8 cellular contexts compared by ENCODE assay signal in the genomic region with DNA sequence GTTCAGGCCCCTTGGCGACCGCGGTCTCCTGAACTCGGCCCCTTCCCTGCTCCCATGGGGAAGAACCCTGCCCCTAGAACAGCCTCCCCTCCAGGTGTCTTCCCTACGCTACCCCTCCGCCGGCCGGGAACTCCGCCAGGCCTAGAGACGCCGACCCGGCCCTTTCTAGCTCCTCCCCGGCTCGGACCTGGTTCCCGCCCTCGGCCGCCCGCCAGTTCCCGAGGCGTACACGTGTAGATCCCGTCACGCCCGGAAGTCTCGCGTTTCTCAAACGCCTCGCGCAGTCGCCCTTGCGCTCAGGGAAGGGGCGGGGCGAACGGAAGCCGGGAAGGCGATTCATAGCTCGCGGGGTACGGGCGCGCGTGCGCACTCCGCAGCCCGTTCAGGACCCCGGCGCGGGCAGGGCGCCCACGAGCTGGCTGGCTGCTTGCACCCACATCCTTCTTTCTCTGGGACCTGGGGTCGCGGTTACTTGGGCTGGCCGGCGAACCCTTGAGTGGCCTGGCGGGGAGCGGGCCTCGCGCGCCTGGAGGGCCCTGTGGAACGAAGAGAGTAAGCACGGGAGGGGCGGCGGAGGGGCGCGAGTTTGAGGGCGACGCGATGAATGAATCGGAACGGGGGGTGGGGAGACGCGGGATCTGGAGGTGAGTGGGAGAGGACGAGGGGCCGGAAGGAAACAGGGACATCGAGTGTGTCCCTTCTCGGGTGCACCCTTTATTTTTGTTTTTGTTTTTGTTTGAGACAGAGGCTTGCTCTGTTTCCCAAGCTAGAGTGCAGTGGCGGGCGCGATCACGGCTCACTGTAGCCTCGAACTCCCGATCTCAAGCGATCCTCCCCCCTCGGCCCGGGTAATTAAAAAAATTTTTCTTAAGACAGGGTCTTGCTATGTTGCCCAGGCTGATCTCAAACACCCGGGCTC. TPM values are rescaled to one million over a fixed set of nuclear protein-coding genes. Genes with fewer than 3 reads are reported as not detected.
DNase-seq lines count a peak whose midpoint lies in the region; ATAC-seq, FAIRE-seq and TF ChIP-seq lines count a peak whose summit lies in the region.

A gene (plus strand): TSS at position 369 of the 919 bp plus-strand sequence. CDS start 710 bp downstream, outside the sequence.

- CTCF ChIA-PET in Calu3 (lab: Charles Lee): interaction anchor here (0.5 to 1.8 kb wide), 22 partner anchors 9 to 487 kb away, joined by 3 to 25 read pairs (median 4); a partner anchor contains a TSS

- no peaks in the 10 kb centered on the region for H3K9me2 ChIP-seq in OCI-LY1 (ENCODE audit: low read depth, low read length)

- peak; percentile 79 for ATAC-seq in GM21447 (IDR thresholded peaks at IDR 0.05; ENCODE audit: unreplicated experiment)

- H3K9me3 Mint-ChIP-seq in Calu3 (ENCODE audit: low read depth, unreplicated experiment) (no peaks in the 10 kb centered on the region), mesothelial cell of epicardium (no peaks in the 10 kb centered on the region)

- FAIRE-seq in endometrium (lab: Jason Lieb, UNC): peak; percentile 87

- peaks cover 8% of the 10 kb centered on the region; the same call in 1 of the 2 replicates for H3K79me2 ChIP-seq in OCI-LY1 (ENCODE audit: insufficient read depth, low read length)

- under 1% methylated on average over 86 of the region's 86 CpGs for WGBS in HUES64

- H3K36me3 ChIP-seq in HUES64 (ENCODE audit: insufficient read depth, low read length) (peaks cover 18% of the 10 kb centered on the region), OCI-LY1 (ENCODE audit: insufficient read depth, low read length) (peaks cover 23% of the 10 kb centered on the region)

- no peaks in the 10 kb centered on the region for H3F3A ChIP-seq in OCI-LY1 (ENCODE audit: insufficient read depth, low read length)

- H3K27ac Mint-ChIP-seq in Calu3 (ENCODE audit: unreplicated experiment) (peak within 1 kb of the TSS; percentile 80), mesothelial cell of epicardium (peak within 1 kb of the TSS; percentile 96)

- H3K27me3 ChIP-seq in HUES64 (ENCODE audit: insufficient read depth, low read length) (no peaks in the 10 kb centered on the region), OCI-LY1 (ENCODE audit: insufficient read depth, low read length) (no peaks in the 10 kb centered on the region)

- H3K4me2 ChIP-seq in OCI-LY1 (ENCODE audit: low read length): peak within 1 kb of the TSS; percentile 77

- DNase-seq in Calu3 (peak; percentile 96), mesothelial cell of epicardium (ENCODE audit: low spot score in 2 of 2, unreplicated experiment in 2 of 2) (peak; percentile 99 to 100)
- DNase-seq in activated CD8-positive, alpha-beta memory T cell treated with anti-CD3 and anti-CD28 coated beads, Interleukin-2, amount 50 U/mL, for 4 hours: peak; percentile 98
- peak; percentile 99 for DNase-seq in stimulated activated CD8-positive, alpha-beta memory T cell treated with anti-CD3 and anti-CD28 coated beads, Interleukin-15, amount 100 ng/mL, for 48 hours (ENCODE audit: low read depth in 2 of 2)

- H3K4me1 ChIP-seq in HUES64 (ENCODE audit: insufficient read depth, low read length) (peaks cover 4% of the 10 kb centered on the region; the same call in 1 of the 2 replicates), OCI-LY1 (ENCODE audit: insufficient read depth, low read length, severe bottlenecking) (peaks cover 16% of the 10 kb centered on the region)

- peak within 1 kb of the TSS; percentile 95 for H3K9ac ChIP-seq in HUES64 (ENCODE audit: low read depth, low read length)
- H3K9ac ChIP-seq in OCI-LY1 (ENCODE audit: low read length): peak within 1 kb of the TSS; percentile 94

- H3K4me3 Mint-ChIP-seq in Calu3 (ENCODE audit: low read depth, unreplicated experiment) (peak within 1 kb of the TSS; percentile 95), mesothelial cell of epicardium (peak within 1 kb of the TSS; percentile 92)

- H3K27ac ChIP-seq in HUES64 (ENCODE audit: low read depth, low read length) (peak within 1 kb of the TSS; percentile 95), OCI-LY1 (ENCODE audit: low read depth, low read length, poor library complexity, severe bottlenecking) (peak within 1 kb of the TSS; percentile 50)

- H2AFZ ChIP-seq in OCI-LY1 (ENCODE audit: low read length): peak within 1 kb of the TSS; percentile 3; the same call in 1 of the 2 replicates

- intact Hi-C loops in Calu3 (cut with micrococcal nuclease; ENCODE audit: unreplicated experiment): loop anchor here (1.0 kb wide), 2 partner anchors 120 to 146 kb away; a partner anchor contains a TSS

- H3K4me3 ChIP-seq in HUES64 (ENCODE audit: low read length) (peak within 1 kb of the TSS; percentile 88), OCI-LY1 (ENCODE audit: low read depth, low read length, poor library complexity, severe bottlenecking) (peak within 1 kb of the TSS; percentile 84)

- TF ChIP-seq CTCF in Calu3 (IDR thresholded peaks at IDR 0.05; ENCODE audit: unreplicated experiment): no peak
- no peak for TF ChIP-seq CTCF in OCI-LY1 (IDR thresholded peaks at IDR 0.05; ENCODE audit: low read length)
- TF ChIP-seq CTCF in mesothelial cell of epicardium (IDR thresholded peaks at IDR 0.05; ENCODE audit: unreplicated experiment): no peak

- H3K36me3 Mint-ChIP-seq in Calu3 (ENCODE audit: insufficient read depth, unreplicated experiment): peaks cover 25% of the 10 kb centered on the region
- H3K36me3 Mint-ChIP-seq in mesothelial cell of epicardium: no peaks in the 10 kb centered on the region

- H4K20me1 ChIP-seq in OCI-LY1 (ENCODE audit: insufficient read depth, low read length): no peaks in the 10 kb centered on the region

- BruUV-seq in Calu3 (replicated peaks; lab: Mats Ljungman, UMichigan): TSS peak; percentile 93

- H3K27me3 Mint-ChIP-seq in Calu3 (ENCODE audit: unreplicated experiment): peaks cover 8% of the 10 kb centered on the region
- H3K27me3 Mint-ChIP-seq in mesothelial cell of epicardium (ENCODE audit: low read depth): peaks cover 4% of the 10 kb centered on the region

- H3K4me1 Mint-ChIP-seq in Calu3 (ENCODE audit: low read depth, unreplicated experiment): no peaks in the 10 kb centered on the region
- H3K4me1 Mint-ChIP-seq in mesothelial cell of epicardium: peaks cover 12% of the 10 kb centered on the region

- H3K9me3 ChIP-seq in HUES64 (ENCODE audit: insufficient read depth, low read depth, low read length) (no peaks in the 10 kb centered on the region), OCI-LY1 (ENCODE audit: low read length) (no peaks in the 10 kb centered on the region)

RNA-seq across cellular contexts. Expression of the gene that starts here (rescaled TPM):
- total RNA-seq in Calu3 (2022): 28.2 and 31.9 TPM in 2 replicates
- polyA plus RNA-seq in HUES64 (2013, experiment 1 of 2): 74.5 TPM
- polyA plus RNA-seq in HUES64 (2013, experiment 2 of 2): 66.5 TPM
- total RNA-seq in mesothelial cell of epicardium: 26.0 to 27.2 TPM (median 26.6 TPM) in 3 replicates

Comparison
In these comparisons a context has a peak if more than half of its experiments do, and no peak if none do; other contexts are left out.
1. Peak in every context shown above with its lines: DNase-seq, ATAC-seq, H3K4me3 ChIP-seq and H3K27ac ChIP-seq.